In the genomic region with DNA sequence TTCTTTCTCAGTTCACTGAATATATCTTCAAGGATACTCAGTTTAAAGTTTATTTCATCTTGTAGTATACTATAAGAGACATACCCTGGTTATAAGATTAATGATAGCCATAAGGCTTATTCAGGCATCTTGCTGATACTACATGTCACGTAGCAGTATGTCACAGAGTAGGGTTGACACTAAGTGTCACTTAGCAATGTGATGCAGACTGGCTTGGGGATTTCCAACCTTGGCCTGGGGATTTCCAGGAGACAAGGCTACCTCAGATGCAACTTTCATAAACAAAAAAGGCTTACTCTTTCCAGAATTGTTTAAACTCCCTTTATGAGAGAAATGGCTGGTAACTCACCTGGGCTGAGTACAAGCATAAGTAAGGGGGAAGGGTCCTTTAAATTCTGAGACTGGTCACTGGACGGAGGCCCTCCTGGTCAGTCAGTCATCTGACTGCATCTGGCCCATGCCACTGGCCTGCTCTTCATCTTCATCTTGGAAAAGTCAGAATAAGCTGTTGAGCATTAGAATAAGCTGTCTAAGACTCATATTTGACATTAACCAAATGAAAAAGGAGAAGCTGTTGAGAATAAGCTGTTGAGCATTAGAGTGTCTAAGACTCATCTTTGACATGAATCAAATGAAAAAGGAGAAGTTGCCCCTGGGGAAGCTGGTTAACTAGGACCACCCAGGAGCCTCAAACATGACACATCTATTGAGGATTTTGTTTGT, we compare ENCODE assay signal across 11 cellular contexts. TPM values are rescaled to one million over a fixed set of nuclear protein-coding genes. Genes with fewer than 3 reads are reported as not detected.
A peak's percentile ranks its signal among the peaks of the same experiment; 100 is the strongest.
DNase-seq lines count a peak whose midpoint lies in the region; ATAC-seq and TF ChIP-seq lines count a peak whose summit lies in the region.
"Had no signal": no experiment of that assay in that cellular context is flagged by ENCODE, and none has a peak within 500 bp of the region (broad histone marks: within the 10 kb centered on the region; RNA-seq: fewer than 3 reads in every experiment).

No MANE protein-coding gene starts in this region.

- no peak for TF ChIP-seq CTCF in right atrium auricular region (IDR thresholded peaks at IDR 0.05)

- H3K4me3 Mint-ChIP-seq in activated naive CD4-positive, alpha-beta T cell treated with anti-CD3 and anti-CD28 coated beads for 36 hours: no peak overlapping the region
- no peak overlapping the region for H3K4me3 Mint-ChIP-seq in activated naive CD4-positive, alpha-beta T cell treated with anti-CD3 and anti-CD28 coated beads, Interleukin-2, amount 10 ng/mL, durations not matched to agents 7 days and 5 days
- H3K4me3 Mint-ChIP-seq: neural progenitor cell had no signal

- no peaks in the 10 kb centered on the region for H3K27me3 Mint-ChIP-seq in activated naive CD4-positive, alpha-beta T cell treated with anti-CD3 and anti-CD28 coated beads for 36 hours (ENCODE audit: low read depth)
- no peaks in the 10 kb centered on the region for H3K27me3 Mint-ChIP-seq in activated naive CD4-positive, alpha-beta T cell treated with anti-CD3 and anti-CD28 coated beads, Interleukin-2, amount 10 ng/mL, durations not matched to agents 7 days and 5 days

- H3K27ac Mint-ChIP-seq in activated naive CD4-positive, alpha-beta T cell treated with anti-CD3 and anti-CD28 coated beads for 36 hours: no peak overlapping the region
- H3K27ac Mint-ChIP-seq in activated naive CD4-positive, alpha-beta T cell treated with anti-CD3 and anti-CD28 coated beads, Interleukin-2, amount 10 ng/mL, durations not matched to agents 7 days and 5 days: no peak overlapping the region
- H3K27ac Mint-ChIP-seq: neural progenitor cell had no signal

- no peak overlapping the region for H3K4me3 ChIP-seq in right atrium auricular region
- H3K4me3 ChIP-seq: heart right ventricle, neural progenitor cell had no signal

- peaks cover 0 to 9% of the 10 kb centered on the region in 2 donors for H3K9me3 ChIP-seq in right atrium auricular region

- peaks cover 3% of the 10 kb centered on the region for H3K9me3 Mint-ChIP-seq in activated naive CD4-positive, alpha-beta T cell treated with anti-CD3 and anti-CD28 coated beads for 36 hours
- H3K9me3 Mint-ChIP-seq in activated naive CD4-positive, alpha-beta T cell treated with anti-CD3 and anti-CD28 coated beads, Interleukin-2, amount 10 ng/mL, durations not matched to agents 7 days and 5 days: peaks cover 2% of the 10 kb centered on the region

- no peaks in the 10 kb centered on the region for H3K4me1 Mint-ChIP-seq in activated naive CD4-positive, alpha-beta T cell treated with anti-CD3 and anti-CD28 coated beads for 36 hours (ENCODE audit: low read depth)
- H3K4me1 Mint-ChIP-seq in activated naive CD4-positive, alpha-beta T cell treated with anti-CD3 and anti-CD28 coated beads, Interleukin-2, amount 10 ng/mL, durations not matched to agents 7 days and 5 days: no peaks in the 10 kb centered on the region
- H3K4me1 Mint-ChIP-seq: neural progenitor cell had no signal

- no peaks in the 10 kb centered on the region for H3K36me3 ChIP-seq in right atrium auricular region
- H3K36me3 ChIP-seq: heart right ventricle, neural progenitor cell had no signal

- H3K27ac ChIP-seq in right atrium auricular region: no peak overlapping the region
- H3K27ac ChIP-seq: heart right ventricle, neural progenitor cell had no signal

- intact Hi-C loops in activated naive CD4-positive, alpha-beta T cell treated with anti-CD3 and anti-CD28 coated beads for 36 hours (cut with micrococcal nuclease): no loop called here
- intact Hi-C loops in left ventricle myocardium superior (cut with micrococcal nuclease): no loop called here

- no peaks in the 10 kb centered on the region for H3K27me3 ChIP-seq in right atrium auricular region
- H3K27me3 ChIP-seq: heart right ventricle, neural progenitor cell had no signal

- H3K36me3 Mint-ChIP-seq in activated naive CD4-positive, alpha-beta T cell treated with anti-CD3 and anti-CD28 coated beads for 36 hours (ENCODE audit: low read depth): no peaks in the 10 kb centered on the region
- H3K36me3 Mint-ChIP-seq in activated naive CD4-positive, alpha-beta T cell treated with anti-CD3 and anti-CD28 coated beads, Interleukin-2, amount 10 ng/mL, durations not matched to agents 7 days and 5 days: no peaks in the 10 kb centered on the region
- H3K36me3 Mint-ChIP-seq: neural progenitor cell had no signal

- CTCF ChIA-PET in activated naive CD4-positive, alpha-beta T cell treated with anti-CD3 and anti-CD28 coated beads for 36 hours (lab: Charles Lee): no interaction called here
- CTCF ChIA-PET in activated naive CD4-positive, alpha-beta T cell treated with anti-CD3 and anti-CD28 coated beads, Interleukin-2, amount 10 ng/mL, durations not matched to agents 7 days and 5 days (lab: Charles Lee): interaction anchor here (0.7 kb wide), 1 partner anchor 20 kb away, joined by 3 read pairs; no protein-coding TSS in a partner anchor

- H3K4me1 ChIP-seq in right atrium auricular region: no peaks in the 10 kb centered on the region
- H3K4me1 ChIP-seq: heart right ventricle, neural progenitor cell had no signal

- ATAC-seq in HG02840 (IDR thresholded peaks at IDR 0.05; ENCODE audit: low FRiP score, unreplicated experiment) (peak; percentile 97), left ventricle myocardium superior (no peak)
- ATAC-seq: heart right ventricle had no signal

- DNase-seq in activated naive CD4-positive, alpha-beta T cell treated with anti-CD3 and anti-CD28 coated beads for 36 hours: peak; percentile 32
- DNase-seq in activated naive CD4-positive, alpha-beta T cell treated with anti-CD3 and anti-CD28 coated beads, Interleukin-2, amount 10 ng/mL, durations not matched to agents 7 days and 5 days: no peak
- DNase-seq in HT1080 (ENCODE audit: low read depth) (peak; percentile 8), left ventricle myocardium superior (no peak), NCI-H82 (lab: John Stamatoyannopoulos, UW) (no peak), right atrium auricular region (ENCODE audit: low spot score) (no peak)
- DNase-seq in activated CD4-positive, CD25-positive, alpha-beta regulatory T cell (lab: John Stamatoyannopoulos, UW): no peak
- DNase-seq: heart right ventricle had no signal

RNA-seq across cellular contexts. Expression of a gene that starts 9.5 kb away (rescaled TPM):
- total RNA-seq in activated naive CD4-positive, alpha-beta T cell treated with anti-CD3 and anti-CD28 coated beads for 36 hours: not detected
- total RNA-seq in HT1080 (2014; rRNA removed; shearing (Covaris generic)): not detected in 2 replicates
- polyA plus RNA-seq in HT1080 (2015; cell fraction: cytosol; rRNA removed): not detected in 2 replicates
- not detected in 2 replicates for polyA plus RNA-seq in HT1080 (2015; cell fraction: nucleus; rRNA removed)
- total RNA-seq in left ventricle myocardium superior (not detected), right atrium auricular region (not detected)
- total RNA-seq: heart right ventricle, MCF 10A had no signal
- polyA plus RNA-seq: heart right ventricle had no signal

Comparison
In these comparisons a context has a peak if more than half of its experiments do, and no peak if none do; other contexts are left out.
1. DNase-seq: peak in activated naive CD4-positive, alpha-beta T cell treated with anti-CD3 and anti-CD28 coated beads for 36 hours (single experiment) and HT1080 (single experiment); none in activated naive CD4-positive, alpha-beta T cell treated with anti-CD3 and anti-CD28 coated beads, Interleukin-2, amount 10 ng/mL, durations not matched to agents 7 days and 5 days (single experiment), left ventricle myocardium superior (single experiment), NCI-H82 (single experiment), right atrium auricular region (single experiment) and activated CD4-positive, CD25-positive, alpha-beta regulatory T cell (0 of 4).